8 cellular contexts compared by ENCODE assay signal in genomic region chr10:87504667-87505365, GRCh38. TPM values are rescaled to one million over a fixed set of nuclear protein-coding genes. Genes with fewer than 3 reads are reported as not detected.
DNase-seq lines count a peak whose midpoint lies in the region; ATAC-seq and TF ChIP-seq lines count a peak whose summit lies in the region.

Gene MINPP1 (plus strand): TSS chr10:87504893. CDS start chr10:87504916, 23 bp downstream.

- intact Hi-C loops in lower leg skin (cut with DNase I; ENCODE audit: low total_unique reads) = no loop called here

- DNase-seq in C1 segment of cervical spinal cord (lab: John Stamatoyannopoulos, UW) = peak in 13 of 14 donors; percentile 30 to 86 (median 75)
- peak; percentile 24 for DNase-seq in NCI-H774 (lab: John Stamatoyannopoulos, UW)
- peak; percentile 75 for DNase-seq in activated CD8-positive, alpha-beta T cell treated with anti-CD3 and anti-CD28 coated beads, Interleukin-2, amount 10 ng/mL, durations not matched to agents 7 days and 5 days
- peak; percentile 91 for DNase-seq in ecto neural progenitor cell (ENCODE audit: low spot score)
- DNase-seq in lower leg skin (ENCODE audit: low spot score in 2 of 2) = peak; percentile 59 to 94
- peak in 2 of 3 experiments; percentile 61 to 90 for DNase-seq in stimulated activated CD4-positive, alpha-beta T cell treated with anti-CD3 and anti-CD28 coated beads, TNF-alpha, amount 100 ng/mL, for 24 hours (ENCODE audit: low read depth in 3 of 3)

- WGBS in lower leg skin, 2 donors = 0 to 1% methylated on average over 19 to 42 of the region's 71 CpGs

- peak within 1 kb of the TSS; percentile 72 for H3K4me3 ChIP-seq in lower leg skin (ENCODE audit: low read depth, poor library complexity, severe bottlenecking)

- TF ChIP-seq CTCF in lower leg skin (IDR thresholded peaks at IDR 0.05) = no peak

- CTCF ChIA-PET in activated CD8-positive, alpha-beta T cell treated with anti-CD3 and anti-CD28 coated beads, Interleukin-2, amount 10 ng/mL, durations not matched to agents 7 days and 5 days (lab: Charles Lee) = interaction anchor here (1.3 to 2.0 kb wide), 3 partner anchors 9 to 411 kb away, joined by 3 to 5 read pairs (median 4); no protein-coding TSS in a partner anchor

- peak within 1 kb of the TSS; percentile 83 for H3K4me3 Mint-ChIP-seq in activated CD8-positive, alpha-beta T cell treated with anti-CD3 and anti-CD28 coated beads, Interleukin-2, amount 10 ng/mL, durations not matched to agents 7 days and 5 days

- ATAC-seq in HG03378 (IDR thresholded peaks at IDR 0.05; ENCODE audit: unreplicated experiment) = peak; percentile 81
- ATAC-seq in activated CD8-positive, alpha-beta T cell treated with anti-CD3 and anti-CD28 coated beads, Interleukin-2, amount 10 ng/mL, durations not matched to agents 7 days and 5 days = peak; percentile 90

- POLR2A ChIA-PET in activated CD8-positive, alpha-beta T cell treated with anti-CD3 and anti-CD28 coated beads, Interleukin-2, amount 10 ng/mL, durations not matched to agents 7 days and 5 days (lab: Charles Lee) = interaction anchor here (0.7 to 1.4 kb wide), 4 partner anchors 14 to 815 kb away, joined by 3 to 5 read pairs (median 3); partner anchors contain the start of genes KLLN and PTEN

- H3K4me1 Mint-ChIP-seq in activated CD8-positive, alpha-beta T cell treated with anti-CD3 and anti-CD28 coated beads, Interleukin-2, amount 10 ng/mL, durations not matched to agents 7 days and 5 days (ENCODE audit: low read depth) = peaks cover 33% of the 10 kb centered on the region

- peaks cover 12% of the 10 kb centered on the region for H3K27me3 Mint-ChIP-seq in activated CD8-positive, alpha-beta T cell treated with anti-CD3 and anti-CD28 coated beads, Interleukin-2, amount 10 ng/mL, durations not matched to agents 7 days and 5 days (ENCODE audit: low read depth)

- TF ChIP-seq POLR2A in GM19193 (IDR thresholded peaks at IDR 0.05; ENCODE audit: extremely low read depth, insufficient read depth, insufficient read length) (peak; percentile 87), lower leg skin (IDR thresholded peaks at IDR 0.05) (no peak)

- H3K27ac Mint-ChIP-seq in activated CD8-positive, alpha-beta T cell treated with anti-CD3 and anti-CD28 coated beads, Interleukin-2, amount 10 ng/mL, durations not matched to agents 7 days and 5 days = peak within 1 kb of the TSS; percentile 80

- H3K9me3 Mint-ChIP-seq in activated CD8-positive, alpha-beta T cell treated with anti-CD3 and anti-CD28 coated beads, Interleukin-2, amount 10 ng/mL, durations not matched to agents 7 days and 5 days (ENCODE audit: insufficient read depth) = no peaks in the 10 kb centered on the region

- H3K36me3 Mint-ChIP-seq in activated CD8-positive, alpha-beta T cell treated with anti-CD3 and anti-CD28 coated beads, Interleukin-2, amount 10 ng/mL, durations not matched to agents 7 days and 5 days (ENCODE audit: low read depth) = peaks cover 9% of the 10 kb centered on the region

RNA-seq across cellular contexts. Expression of gene MINPP1, which starts in this region (rescaled TPM):
- total RNA-seq in activated CD8-positive, alpha-beta T cell treated with anti-CD3 and anti-CD28 coated beads, Interleukin-2, amount 10 ng/mL, durations not matched to agents 7 days and 5 days = 1 to 10 TPM; 8.0 TPM
- 10 to 100 TPM; 10.8 to 40.3 (median 23.7) TPM for total RNA-seq in lower leg skin

Comparison
In these comparisons a context has a peak if more than half of its experiments do, and no peak if none do; other contexts are left out.
1. Peak in every context shown above with its lines: DNase-seq, ATAC-seq and H3K4me3 ChIP-seq.
2. DNase-seq: peak in every context shown above with its lines; median percentile 91 in ecto neural progenitor cell; 76 in lower leg skin; 76 in stimulated activated CD4-positive, alpha-beta T cell treated with anti-CD3 and anti-CD28 coated beads, TNF-alpha, amount 100 ng/mL, for 24 hours; 75 in C1 segment of cervical spinal cord; 75 in activated CD8-positive, alpha-beta T cell treated with anti-CD3 and anti-CD28 coated beads, Interleukin-2, amount 10 ng/mL, durations not matched to agents 7 days and 5 days; 24 in NCI-H774.